In the genomic region with DNA sequence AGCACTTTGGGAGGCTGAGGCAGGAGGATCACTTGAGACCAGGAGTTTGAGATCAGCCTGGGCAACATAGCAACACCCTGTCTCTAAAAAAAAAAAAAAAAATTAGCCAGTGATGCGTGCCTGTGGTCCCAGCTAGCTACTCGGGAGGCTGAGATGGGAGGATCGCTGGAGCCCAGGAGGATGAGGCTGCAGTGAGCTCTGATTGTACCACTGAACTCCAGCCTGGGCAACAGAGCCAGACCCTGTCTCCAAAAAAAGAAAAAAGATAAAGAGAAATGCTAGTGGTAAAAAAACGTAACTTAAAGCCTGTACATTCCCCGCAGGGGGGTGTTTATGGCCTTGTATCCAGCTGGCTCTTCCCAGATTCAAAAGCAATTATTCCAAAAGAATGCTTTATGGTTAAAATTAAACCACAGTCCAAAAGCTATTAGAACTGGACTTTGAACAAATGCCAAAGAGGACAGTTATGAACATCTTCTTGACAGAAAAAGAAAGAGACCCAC, we compare ENCODE assay signal across 8 cellular contexts. TPM values are rescaled to one million over a fixed set of nuclear protein-coding genes. Genes with fewer than 3 reads are reported as not detected.
DNase-seq lines count a peak whose midpoint lies in the region; ATAC-seq and TF ChIP-seq lines count a peak whose summit lies in the region.

No MANE protein-coding gene starts in this region.

- peaks cover 0 to 2% (median 0%) of the 10 kb centered on the region in 8 donors for H3K9me3 Mint-ChIP-seq in CD4-positive, alpha-beta memory T cell
- no peaks in the 10 kb centered on the region for H3K9me3 Mint-ChIP-seq in neural progenitor cell

- POLR2A ChIA-PET in CD4-positive, alpha-beta memory T cell (lab: Charles Lee; ENCODE audit: partially characterized antibody), result interaction anchor here (0.8 to 4.5 kb wide), 8 partner anchors 16 to 191 kb away, joined by 3 to 25 read pairs (median 4); partner anchors contain the start of genes AP5B1 and KAT5

- no peak for ATAC-seq in GM21723 (IDR thresholded peaks at IDR 0.05; ENCODE audit: unreplicated experiment)

- peaks cover 12% of the 10 kb centered on the region for H3K4me1 ChIP-seq in CD4-positive, alpha-beta memory T cell (ENCODE audit: insufficient read depth, low read length)
- no peaks in the 10 kb centered on the region for H3K4me1 ChIP-seq in ectodermal cell (ENCODE audit: control insufficient read depth, insufficient read depth, low read length)
- H3K4me1 ChIP-seq in neural progenitor cell, result no peaks in the 10 kb centered on the region

- intact Hi-C loops in CD4-positive, alpha-beta memory T cell (cut with micrococcal nuclease), result no loop called here

- peak overlapping the region; percentile 77 for H3K4me2 ChIP-seq in neural progenitor cell

- TF ChIP-seq POLR2A in NB4 (IDR thresholded peaks at IDR 0.05; ENCODE audit: extremely low read depth, insufficient read length), result no peak

- no peaks in the 10 kb centered on the region for H4K20me1 ChIP-seq in neural progenitor cell (ENCODE audit: low read depth)

- CTCF ChIA-PET in CD4-positive, alpha-beta memory T cell (lab: Charles Lee; ENCODE audit: partially characterized antibody), result interaction anchor here (0.6 to 7.9 kb wide), 24 partner anchors 9 to 191 kb away, joined by 3 to 107 read pairs (median 6); partner anchors contain the start of genes AP5B1, CCDC85B, KAT5 and SNX32

- H3K9me3 ChIP-seq in CD4-positive, alpha-beta memory T cell (ENCODE audit: control insufficient read depth in 1 of 2, low read length in 2 of 2), result no peaks in the 10 kb centered on the region
- H3K9me3 ChIP-seq in ectodermal cell (ENCODE audit: control insufficient read depth, low read length) (no peaks in the 10 kb centered on the region), neural progenitor cell (ENCODE audit: low read depth) (no peaks in the 10 kb centered on the region)

- peak overlapping the region; percentile 53 for H3K27ac ChIP-seq in CD4-positive, alpha-beta memory T cell (ENCODE audit: low read depth, low read length)
- no peak overlapping the region for H3K27ac ChIP-seq in ectodermal cell (ENCODE audit: insufficient read depth, low read depth, low read length, poor library complexity, severe bottlenecking)
- H3K27ac ChIP-seq in neural progenitor cell, result no peak overlapping the region

- no peaks in the 10 kb centered on the region for H3K36me3 ChIP-seq in CD4-positive, alpha-beta memory T cell (ENCODE audit: insufficient read depth, low read length)
- no peaks in the 10 kb centered on the region for H3K36me3 ChIP-seq in ectodermal cell (ENCODE audit: control insufficient read depth, insufficient read depth, low read length)
- no peaks in the 10 kb centered on the region for H3K36me3 ChIP-seq in neural progenitor cell

- WGBS in ectodermal cell, 2 experiments, result 79 to 80% methylated on average over 5 of the region's 5 CpGs

- no peaks in the 10 kb centered on the region for H3K27me3 ChIP-seq in CD4-positive, alpha-beta memory T cell (ENCODE audit: insufficient read depth, low read length)
- peaks cover 14% of the 10 kb centered on the region for H3K27me3 ChIP-seq in ectodermal cell (ENCODE audit: control insufficient read depth, insufficient read depth, low read length, poor library complexity, severe bottlenecking)
- peaks cover 16% of the 10 kb centered on the region for H3K27me3 ChIP-seq in neural progenitor cell

- DNase-seq in CD4-positive, alpha-beta memory T cell, result no peak
- DNase-seq in NB4 (ENCODE audit: low read depth) (no peak), neural progenitor cell (ENCODE audit: low spot score) (no peak), NCI-H524 treated with DMSO at 0.1 percent for 48 hours (lab: John Stamatoyannopoulos, UW) (no peak), NCI-H1436 (lab: John Stamatoyannopoulos, UW) (no peak), AG20443 (ENCODE audit: low spot score) (no peak)

- peaks cover 6 to 16% (median 10%) of the 10 kb centered on the region in 4 donors for H3K4me1 Mint-ChIP-seq in CD4-positive, alpha-beta memory T cell
- peaks cover 12% of the 10 kb centered on the region for H3K4me1 Mint-ChIP-seq in neural progenitor cell

- H3K36me3 Mint-ChIP-seq in CD4-positive, alpha-beta memory T cell, result no peaks in the 10 kb centered on the region
- peaks cover 4% of the 10 kb centered on the region for H3K36me3 Mint-ChIP-seq in neural progenitor cell

- peak overlapping the region; percentile 55 for H2AFZ ChIP-seq in neural progenitor cell (replicated peaks)

- H3K9ac ChIP-seq in neural progenitor cell, result no peak overlapping the region

- H3K79me2 ChIP-seq in neural progenitor cell (ENCODE audit: low read depth), result no peaks in the 10 kb centered on the region

- peak overlapping the region; percentile 24 to 70 for H3K4me3 ChIP-seq in CD4-positive, alpha-beta memory T cell (ENCODE audit: low read length in 2 of 2)
- H3K4me3 ChIP-seq in NB4 (ENCODE audit: low read depth, low read length) (peak overlapping the region; percentile 63), ectodermal cell (ENCODE audit: insufficient read depth, low read depth, low read length) (peak overlapping the region; percentile 55), neural progenitor cell (peak overlapping the region; percentile 62)

- peak overlapping the region; percentile 73 to 92 (median 81) for H3K27ac Mint-ChIP-seq in CD4-positive, alpha-beta memory T cell
- no peak overlapping the region for H3K27ac Mint-ChIP-seq in neural progenitor cell

- H3F3A ChIP-seq in neural progenitor cell (ENCODE audit: low read depth), result no peaks in the 10 kb centered on the region

- H3K27me3 Mint-ChIP-seq in CD4-positive, alpha-beta memory T cell, result no peaks in the 10 kb centered on the region
- peaks cover 2% of the 10 kb centered on the region for H3K27me3 Mint-ChIP-seq in neural progenitor cell (ENCODE audit: insufficient read depth, low read depth)

- no peak for TF ChIP-seq CTCF in NB4 (IDR thresholded peaks at IDR 0.05; ENCODE audit: low read depth, low read length)
- no peak for TF ChIP-seq CTCF in neural progenitor cell (IDR thresholded peaks at IDR 0.05)

- peak overlapping the region; percentile 73 to 85 (median 78) for H3K4me3 Mint-ChIP-seq in CD4-positive, alpha-beta memory T cell
- H3K4me3 Mint-ChIP-seq in neural progenitor cell, result peak overlapping the region; percentile 84

RNA-seq across cellular contexts. Expression of gene SNX32, which starts 16.4 kb away (rescaled TPM):
- under 1 TPM; 0.42 to 0.64 TPM for total RNA-seq in CD4-positive, alpha-beta memory T cell
- polyA plus RNA-seq in CD4-positive, alpha-beta memory T cell, result under 1 TPM; 0.68 to 0.93 TPM
- 3.9 TPM for polyA plus RNA-seq in ectodermal cell (2013, experiment 1 of 4)
- polyA plus RNA-seq in ectodermal cell (2013, experiment 2 of 4), result 5.1 TPM
- 3.4 TPM for polyA plus RNA-seq in ectodermal cell (2013, experiment 3 of 4)
- polyA plus RNA-seq in ectodermal cell (2013, experiment 4 of 4), result 4.3 TPM
- total RNA-seq in neural progenitor cell (ENCODE audit: low replicate concordance), result 1.4 and 3.0 TPM in 2 replicates

RNA-seq across cellular contexts. Expression of gene OVOL1, which starts 30.5 kb away (rescaled TPM):
- total RNA-seq in CD4-positive, alpha-beta memory T cell, result not detected
- polyA plus RNA-seq in CD4-positive, alpha-beta memory T cell, result not detected
- not detected for polyA plus RNA-seq in ectodermal cell (2013, experiment 1 of 4)
- polyA plus RNA-seq in ectodermal cell (2013, experiment 2 of 4), result not detected
- polyA plus RNA-seq in ectodermal cell (2013, experiment 3 of 4), result 0.11 TPM
- not detected for polyA plus RNA-seq in ectodermal cell (2013, experiment 4 of 4)
- 0.12 TPM in 1 of 2 replicates, not detected in the other for total RNA-seq in neural progenitor cell (ENCODE audit: low replicate concordance)

RNA-seq across cellular contexts. Expression of gene AP5B1, which starts 36.6 kb away (rescaled TPM):
- 10 to 100 TPM; 25.6 to 26.9 TPM for total RNA-seq in CD4-positive, alpha-beta memory T cell
- polyA plus RNA-seq in CD4-positive, alpha-beta memory T cell, result 10 to 100 TPM in 1 of 2 donors, 1 to 10 TPM in 1; 5.2 to 13.7 TPM
- 8.5 TPM for polyA plus RNA-seq in ectodermal cell (2013, experiment 1 of 4)
- polyA plus RNA-seq in ectodermal cell (2013, experiment 2 of 4), result 10.4 TPM
- polyA plus RNA-seq in ectodermal cell (2013, experiment 3 of 4), result 7.9 TPM
- 8.9 TPM for polyA plus RNA-seq in ectodermal cell (2013, experiment 4 of 4)
- 3.6 and 13.8 TPM in 2 replicates for total RNA-seq in neural progenitor cell (ENCODE audit: low replicate concordance)

RNA-seq across cellular contexts. Expression of gene CFL1, which starts 40.6 kb away (rescaled TPM):
- total RNA-seq in CD4-positive, alpha-beta memory T cell, result 100 to 1,000 TPM; 540 to 578 TPM
- 1,000 to 10,000 TPM; 2,794 to 2,825 TPM for polyA plus RNA-seq in CD4-positive, alpha-beta memory T cell
- polyA plus RNA-seq in ectodermal cell (2013, experiment 1 of 4), result 1,193 TPM
- polyA plus RNA-seq in ectodermal cell (2013, experiment 2 of 4), result 1,076 TPM
- polyA plus RNA-seq in ectodermal cell (2013, experiment 3 of 4), result 793 TPM
- polyA plus RNA-seq in ectodermal cell (2013, experiment 4 of 4), result 912 TPM
- 704 and 971 TPM in 2 replicates for total RNA-seq in neural progenitor cell (ENCODE audit: low replicate concordance)

RNA-seq across cellular contexts. Expression of gene MUS81, which starts 42.9 kb away (rescaled TPM):
- 10 to 100 TPM; 93.6 to 95.5 TPM for total RNA-seq in CD4-positive, alpha-beta memory T cell
- 10 to 100 TPM; 24.0 to 31.1 TPM for polyA plus RNA-seq in CD4-positive, alpha-beta memory T cell
- 47.9 TPM for polyA plus RNA-seq in ectodermal cell (2013, experiment 1 of 4)
- polyA plus RNA-seq in ectodermal cell (2013, experiment 2 of 4), result 47.7 TPM
- 49.9 TPM for polyA plus RNA-seq in ectodermal cell (2013, experiment 3 of 4)
- polyA plus RNA-seq in ectodermal cell (2013, experiment 4 of 4), result 58.3 TPM
- 36.8 and 42.4 TPM in 2 replicates for total RNA-seq in neural progenitor cell (ENCODE audit: low replicate concordance)
